13 cellular contexts compared by ENCODE assay signal in the genomic region with DNA sequence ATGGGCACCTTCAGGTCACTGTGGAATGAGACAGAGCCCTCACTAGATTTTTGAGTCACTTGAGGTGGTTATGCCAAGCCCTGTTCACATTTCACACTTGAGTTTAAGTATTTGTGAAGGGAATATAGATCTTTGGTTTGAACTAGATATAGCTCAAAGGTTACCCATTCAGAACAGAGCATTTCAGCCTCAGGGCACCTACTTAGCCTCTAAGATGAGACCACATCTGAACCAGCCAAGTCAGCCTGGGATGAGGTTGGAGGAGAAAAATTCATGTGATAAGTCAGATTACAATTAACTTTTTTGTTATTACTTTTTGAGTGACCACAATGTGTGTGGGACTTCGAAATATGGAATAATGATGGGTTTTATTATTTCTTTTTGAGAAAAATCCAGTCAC.
DNase-seq lines count a peak whose midpoint lies in the region; ATAC-seq and TF ChIP-seq lines count a peak whose summit lies in the region.
"Had no signal": no experiment of that assay in that cellular context is flagged by ENCODE, and none has a peak within 500 bp of the region (broad histone marks: within the 10 kb centered on the region; RNA-seq: fewer than 3 reads in every experiment).

No MANE protein-coding gene starts in this region.

- DNase-seq in chondrocyte (ENCODE audit: low spot score): no peak
- no peak for DNase-seq in nephron progenitor cell
- DNase-seq in GM03348 (ENCODE audit: low spot score): no peak
- no peak for DNase-seq in NCI-H526 treated with DMSO at 0.1 percent for 48 hours (lab: John Stamatoyannopoulos, UW)
- DNase-seq in ovary: no peak
- DNase-seq: effector CD4-positive, alpha-beta T cell had no signal

- H3K9me3 Mint-ChIP-seq in chondrocyte (ENCODE audit: low read depth) (no peaks in the 10 kb centered on the region), nephron progenitor cell (no peaks in the 10 kb centered on the region)
- H3K9me3 Mint-ChIP-seq: activated T-helper 1 cell treated with anti-CD3 and anti-CD28 coated beads, Interleukin-12 subunit alpha, Interleukin-12 subunit beta, Interleukin-2, Interleukin-4 antibody, amounts not matched to agents 30 ng/mL and 10 ng/mL and 1 ng/mL, durations not matched to agents 14 hours and 24 hours and 36 hours; natural killer cell treated with Interleukin-12 subunit alpha and Interleukin-12 subunit beta and Interleukin-15 and Interleukin-18, amount 100 ng/mL, for 72 hours had no signal

- no peaks in the 10 kb centered on the region for H3K9me3 ChIP-seq in HUES64 (ENCODE audit: insufficient read depth, low read depth, low read length)
- H3K9me3 ChIP-seq in ovary: no peaks in the 10 kb centered on the region
- H3K9me3 ChIP-seq: uterus had no signal

- intact Hi-C loops in ovary (cut with DNase I): no loop called here

- TF ChIP-seq CTCF in 22Rv1 (IDR thresholded peaks at IDR 0.05) (no peak), chondrocyte (IDR thresholded peaks at IDR 0.05) (no peak), nephron progenitor cell (IDR thresholded peaks at IDR 0.05) (no peak), ovary (IDR thresholded peaks at IDR 0.05) (no peak)

- H3K27me3 ChIP-seq in HUES64 (ENCODE audit: insufficient read depth, low read length) (no peaks in the 10 kb centered on the region), ovary (no peaks in the 10 kb centered on the region)
- H3K27me3 ChIP-seq: uterus had no signal

- TF ChIP-seq EP300 in ovary (IDR thresholded peaks at IDR 0.05): no peak

- no peaks in the 10 kb centered on the region for H3K27me3 Mint-ChIP-seq in chondrocyte (ENCODE audit: low read depth)
- H3K27me3 Mint-ChIP-seq in nephron progenitor cell (ENCODE audit: low read depth, poor library complexity): peaks cover 5% of the 10 kb centered on the region

- H3K27ac ChIP-seq in 22Rv1 (peak overlapping the region; percentile 50), HUES64 (ENCODE audit: low read depth, low read length) (peak overlapping the region; percentile 16; the same call in 1 of the 2 replicates), ovary (peak overlapping the region in 1 of 2 donors; percentile 53)
- H3K27ac ChIP-seq: KMS-11 had no signal

- H3K4me3 ChIP-seq in HUES64 (ENCODE audit: low read length): no peak overlapping the region
- H3K4me3 ChIP-seq in ovary: no peak overlapping the region
- H3K4me3 ChIP-seq: uterus had no signal

- H3K4me1 Mint-ChIP-seq in chondrocyte (ENCODE audit: low read depth): peaks cover 65% of the 10 kb centered on the region
- peaks cover 86% of the 10 kb centered on the region for H3K4me1 Mint-ChIP-seq in nephron progenitor cell

- H3K27ac Mint-ChIP-seq in chondrocyte (ENCODE audit: unreplicated experiment) (peak overlapping the region; percentile 65), nephron progenitor cell (peak overlapping the region; percentile 60)
- H3K27ac Mint-ChIP-seq: activated T-helper 1 cell treated with anti-CD3 and anti-CD28 coated beads, Interleukin-12 subunit alpha, Interleukin-12 subunit beta, Interleukin-2, Interleukin-4 antibody, amounts not matched to agents 30 ng/mL and 10 ng/mL and 1 ng/mL, durations not matched to agents 14 hours and 24 hours and 36 hours; natural killer cell treated with Interleukin-12 subunit alpha and Interleukin-12 subunit beta and Interleukin-15 and Interleukin-18, amount 100 ng/mL, for 72 hours had no signal

- H3K4me3 Mint-ChIP-seq in chondrocyte (ENCODE audit: unreplicated experiment): no peak overlapping the region
- peak overlapping the region; percentile 26 for H3K4me3 Mint-ChIP-seq in nephron progenitor cell
- H3K4me3 Mint-ChIP-seq: activated T-helper 1 cell treated with anti-CD3 and anti-CD28 coated beads, Interleukin-12 subunit alpha, Interleukin-12 subunit beta, Interleukin-2, Interleukin-4 antibody, amounts not matched to agents 30 ng/mL and 10 ng/mL and 1 ng/mL, durations not matched to agents 14 hours and 24 hours and 36 hours; natural killer cell treated with Interleukin-12 subunit alpha and Interleukin-12 subunit beta and Interleukin-15 and Interleukin-18, amount 100 ng/mL, for 72 hours had no signal

- H3K36me3 Mint-ChIP-seq in chondrocyte (ENCODE audit: low read depth): peaks cover 3% of the 10 kb centered on the region
- peaks cover 14% of the 10 kb centered on the region for H3K36me3 Mint-ChIP-seq in nephron progenitor cell (ENCODE audit: low read depth)
- H3K36me3 Mint-ChIP-seq: natural killer cell treated with Interleukin-12 subunit alpha and Interleukin-12 subunit beta and Interleukin-15 and Interleukin-18, amount 100 ng/mL, for 72 hours had no signal

- no peak overlapping the region for H3K9ac ChIP-seq in HUES64 (ENCODE audit: low read depth, low read length)
- H3K9ac ChIP-seq: KMS-11 had no signal

- H3K36me3 ChIP-seq in HUES64 (ENCODE audit: insufficient read depth, low read length) (peaks cover 5% of the 10 kb centered on the region; the same call in 1 of the 2 replicates), ovary (no peaks in the 10 kb centered on the region)
- H3K36me3 ChIP-seq: uterus had no signal

- ATAC-seq in HG03342 (IDR thresholded peaks at IDR 0.05; ENCODE audit: unreplicated experiment): no peak
- ATAC-seq: natural killer cell treated with Interleukin-12 subunit alpha and Interleukin-12 subunit beta and Interleukin-15 and Interleukin-18, amount 100 ng/mL, for 72 hours had no signal

- 100% methylated on average over 1 of the region's 1 CpG for WGBS in HUES64
- 58 to 86% (median 58%) methylated on average over 1 of the region's 1 CpG for WGBS in ovary, 3 donors

- TF ChIP-seq POLR2A in ovary (IDR thresholded peaks at IDR 0.05): no peak

- H3K4me1 ChIP-seq in HUES64 (ENCODE audit: insufficient read depth, low read length): peaks cover 81% of the 10 kb centered on the region
- H3K4me1 ChIP-seq in ovary (ENCODE audit: insufficient read depth): peaks cover 23% of the 10 kb centered on the region
